Comparison of ENCODE assay signal across 6 cellular contexts in genomic region chr11:27108809-27109208, GRCh38.
"Had no signal": no experiment of that assay in that cellular context is flagged by ENCODE, and none has a peak within 500 bp of the region (broad histone marks: within the 10 kb centered on the region; RNA-seq: fewer than 3 reads in every experiment).

No MANE protein-coding gene starts in this region.

- H3K4me3 ChIP-seq: GM23338, K562 had no signal

- ATAC-seq: GM23338, K562 had no signal

- DNase-seq: H9, HCEC 1CT, IMR-90, KG1 had no signal
